20 cellular contexts compared by ENCODE assay signal in genomic region chr22:29039148-29039547, GRCh38. TPM values are rescaled to one million over a fixed set of nuclear protein-coding genes. Genes with fewer than 3 reads are reported as not detected.
"Had no signal": no experiment of that assay in that cellular context is flagged by ENCODE, and none has a peak within 500 bp of the region (broad histone marks: within the 10 kb centered on the region; RNA-seq: fewer than 3 reads in every experiment).

No MANE protein-coding gene starts in this region.

- H3K36me3 Mint-ChIP-seq: activated CD4-positive, alpha-beta memory T cell treated with anti-CD3 and anti-CD28 coated beads for 36 hours; activated naive CD4-positive, alpha-beta T cell treated with anti-CD3 and anti-CD28 coated beads, Interleukin-2, amount 50 U/mL, for 72 hours; stimulated activated naive B cell treated with anti-CD40 and anti-IgM and Interleukin-4, amounts not matched to agents 10 μg/mL and 1 μg/mL and 100 μg/mL, for 72 hours had no signal

- H3K9me3 ChIP-seq: body of pancreas, lower lobe of right lung, transverse colon had no signal

- ATAC-seq: activated naive CD4-positive, alpha-beta T cell treated with anti-CD3 and anti-CD28 coated beads, Interleukin-2, amount 50 U/mL, for 72 hours; body of pancreas; foreskin keratinocyte; lower lobe of right lung; naive thymus-derived CD4-positive, alpha-beta T cell; stimulated activated naive B cell treated with anti-CD40 and anti-IgM and Interleukin-4, amounts not matched to agents 10 μg/mL and 1 μg/mL and 100 μg/mL, for 72 hours had no signal

- H3K4me1 Mint-ChIP-seq: naive thymus-derived CD4-positive, alpha-beta T cell; stimulated activated naive B cell treated with anti-CD40 and anti-IgM and Interleukin-4, amounts not matched to agents 10 μg/mL and 1 μg/mL and 100 μg/mL, for 72 hours had no signal

- H3K4me3 ChIP-seq: body of pancreas, lower lobe of right lung, transverse colon had no signal

- DNase-seq: activated CD4-positive, alpha-beta memory T cell treated with anti-CD3 and anti-CD28 coated beads for 36 hours; activated effector memory CD4-positive, alpha-beta T cell treated with Interleukin-2 at 50 U/mL for 16 hours; activated T-cell treated with anti-CD3 and anti-CD28 coated beads, Interleukin-2, amount 50 U/mL, for 24 hours; amniotic stem cell; body of pancreas; cerebellar nuclear complex; effector CD8-positive, alpha-beta T cell; foreskin keratinocyte; head of caudate nucleus; lower lobe of right lung; naive thymus-derived CD4-positive, alpha-beta T cell; posterior cingulate gyrus; retina; stimulated activated CD4-positive, alpha-beta T cell treated with anti-CD3 and anti-CD28 coated beads, Interleukin-15, amount 100 ng/mL, for 24 hours; stimulated activated CD4-positive, alpha-beta T cell treated with anti-CD3 and anti-CD28 coated beads, Interleukin-4, amount 100 ng/mL, for 1 hour; stimulated activated naive B cell treated with anti-CD40 and anti-IgM and Interleukin-4, amounts not matched to agents 10 μg/mL and 1 μg/mL and 100 μg/mL, for 72 hours; transverse colon had no signal

- H3K4me3 Mint-ChIP-seq: activated CD4-positive, alpha-beta memory T cell treated with anti-CD3 and anti-CD28 coated beads for 36 hours; activated T-cell treated with anti-CD3 and anti-CD28 coated beads, Interleukin-2, amount 50 U/mL, for 24 hours; naive thymus-derived CD4-positive, alpha-beta T cell; stimulated activated naive B cell treated with anti-CD40 and anti-IgM and Interleukin-4, amounts not matched to agents 10 μg/mL and 1 μg/mL and 100 μg/mL, for 72 hours had no signal

- H3K27ac Mint-ChIP-seq: activated CD4-positive, alpha-beta memory T cell treated with anti-CD3 and anti-CD28 coated beads for 36 hours; activated naive CD4-positive, alpha-beta T cell treated with anti-CD3 and anti-CD28 coated beads, Interleukin-2, amount 50 U/mL, for 72 hours; activated T-cell treated with anti-CD3 and anti-CD28 coated beads, Interleukin-2, amount 50 U/mL, for 24 hours; naive thymus-derived CD4-positive, alpha-beta T cell; stimulated activated naive B cell treated with anti-CD40 and anti-IgM and Interleukin-4, amounts not matched to agents 10 μg/mL and 1 μg/mL and 100 μg/mL, for 72 hours had no signal

- H3K27ac ChIP-seq: body of pancreas, foreskin keratinocyte, lower lobe of right lung had no signal

- H3K27me3 ChIP-seq: body of pancreas, foreskin keratinocyte, transverse colon had no signal

- H3K9me3 Mint-ChIP-seq: activated CD4-positive, alpha-beta memory T cell treated with anti-CD3 and anti-CD28 coated beads for 36 hours; activated naive CD4-positive, alpha-beta T cell treated with anti-CD3 and anti-CD28 coated beads, Interleukin-2, amount 50 U/mL, for 72 hours; activated T-cell treated with anti-CD3 and anti-CD28 coated beads, Interleukin-2, amount 50 U/mL, for 24 hours; naive thymus-derived CD4-positive, alpha-beta T cell; stimulated activated naive B cell treated with anti-CD40 and anti-IgM and Interleukin-4, amounts not matched to agents 10 μg/mL and 1 μg/mL and 100 μg/mL, for 72 hours had no signal

- H3K36me3 ChIP-seq: transverse colon had no signal

RNA-seq across cellular contexts. Expression of gene C22orf31, which starts 22.5 kb away (rescaled TPM):
- total RNA-seq: activated CD4-positive, alpha-beta memory T cell treated with anti-CD3 and anti-CD28 coated beads for 36 hours; activated naive CD4-positive, alpha-beta T cell treated with anti-CD3 and anti-CD28 coated beads, Interleukin-2, amount 50 U/mL, for 72 hours; body of pancreas; foreskin keratinocyte; lower lobe of right lung; naive thymus-derived CD4-positive, alpha-beta T cell; subcutaneous adipose tissue; T-helper 1 cell treated with Interleukin-12 subunit alpha and Interleukin-12 subunit beta and Interleukin-4 antibody, amounts not matched to agents 30 ng/mL and 1 ng/mL, for 36 hours; transverse colon had no signal
- polyA plus RNA-seq: foreskin keratinocyte; naive thymus-derived CD4-positive, alpha-beta T cell had no signal

RNA-seq across cellular contexts. Expression of gene KREMEN1, which starts 33.7 kb away (rescaled TPM):
- total RNA-seq: T-helper 1 cell treated with Interleukin-12 subunit alpha and Interleukin-12 subunit beta and Interleukin-4 antibody, amounts not matched to agents 30 ng/mL and 1 ng/mL, for 36 hours had no signal
- polyA plus RNA-seq: naive thymus-derived CD4-positive, alpha-beta T cell had no signal
